2 cellular contexts compared by ENCODE assay signal in genomic region chr2:69785358-69785757, GRCh38.
TF ChIP-seq lines count a peak whose summit lies in the region.

No MANE protein-coding gene starts in this region.

TF ChIP-seq in A549, 52 proteins besides CTCF, POLR2A, EP300 and RAD21:
- no peak for TF ChIP-seq NPAS2 (CRISPR knock-in tag; IDR thresholded peaks at IDR 0.05; ENCODE audit: borderline replicate concordance)
- TF ChIP-seq ZNF302 (CRISPR knock-in tag; IDR thresholded peaks at IDR 0.05) = no peak
- TF ChIP-seq GATA3 (IDR thresholded peaks at IDR 0.05; ENCODE audit: borderline replicate concordance) = no peak
- TF ChIP-seq ATOH8 (CRISPR knock-in tag; IDR thresholded peaks at IDR 0.05; ENCODE audit: low read depth) = no peak
- TF ChIP-seq RCOR1 (IDR thresholded peaks at IDR 0.05; ENCODE audit: low read depth, low read length) = no peak
- TF ChIP-seq RNF2 (IDR thresholded peaks at IDR 0.05; ENCODE audit: borderline replicate concordance, low read depth) = no peak
- TF ChIP-seq CHD4 (IDR thresholded peaks at IDR 0.05; ENCODE audit: borderline replicate concordance) = no peak
- TF ChIP-seq USF2 (IDR thresholded peaks at IDR 0.05) = no peak
- no peak for TF ChIP-seq HDAC2 (IDR thresholded peaks at IDR 0.05)
- no peak for TF ChIP-seq JUNB (IDR thresholded peaks at IDR 0.05)
- no peak for TF ChIP-seq TP53 (CRISPR knock-in tag; IDR thresholded peaks at IDR 0.05)
- TF ChIP-seq TFCP2L1 (CRISPR knock-in tag; IDR thresholded peaks at IDR 0.05) = no peak

TF ChIP-seq in HepG2, 621 proteins besides CTCF, POLR2A, EP300 and RAD21:
- TF ChIP-seq CREB1 (IDR thresholded peaks at IDR 0.05) (peak; percentile 67), CREB1 (CRISPR knock-in tag; IDR thresholded peaks at IDR 0.05) (no peak), ZNF136 (CRISPR knock-in tag; IDR thresholded peaks at IDR 0.05; ENCODE audit: low read depth) (no peak)
TF ChIP-seq in HepG2: peak in this region for 1.
